In genomic region chr7:130143986-130144618, GRCh38 we compare ENCODE assay signal across 20 cellular contexts.
DNase-seq lines count a peak whose midpoint lies in the region; ATAC-seq, FAIRE-seq and TF ChIP-seq lines count a peak whose summit lies in the region.
"Had no signal": no experiment of that assay in that cellular context is flagged by ENCODE, and none has a peak within 500 bp of the region (broad histone marks: within the 10 kb centered on the region; RNA-seq: fewer than 3 reads in every experiment).

No MANE protein-coding gene starts in this region.

- no peak overlapping the region for H3K4me3 Mint-ChIP-seq in memory B cell
- H3K4me3 Mint-ChIP-seq: activated naive CD4-positive, alpha-beta T cell treated with anti-CD3 and anti-CD28 coated beads, Interleukin-2, amount 50 U/mL, for 24 hours; CD14-positive monocyte had no signal

- H3K79me2 ChIP-seq in K562 (ENCODE audit: control insufficient read depth, insufficient read depth, low read length) = no peaks in the 10 kb centered on the region

- peak overlapping the region; percentile 87 for H3K27ac Mint-ChIP-seq in memory B cell
- H3K27ac Mint-ChIP-seq: activated naive CD4-positive, alpha-beta T cell treated with anti-CD3 and anti-CD28 coated beads, Interleukin-2, amount 50 U/mL, for 24 hours; CD14-positive monocyte had no signal

- H3K36me3 ChIP-seq in K562 (ENCODE audit: control insufficient read depth, insufficient read depth, low read length) (peaks cover 14% of the 10 kb centered on the region; the same call in 1 of the 3 replicates), thyroid gland (no peaks in the 10 kb centered on the region)

- TF ChIP-seq CTCF in K562 (IDR thresholded peaks at IDR 0.05 in 2 of 3, conservative IDR thresholded peaks at IDR 0.05 in 1 of 3; ENCODE audit: insufficient read depth in 2 of 3, low read depth in 1 of 3, low read length in 3 of 3) = no peak
- TF ChIP-seq CTCF in thyroid gland (IDR thresholded peaks at IDR 0.05) = no peak

- no peaks in the 10 kb centered on the region for H3K9me3 Mint-ChIP-seq in memory B cell
- H3K9me3 Mint-ChIP-seq: activated naive CD4-positive, alpha-beta T cell treated with anti-CD3 and anti-CD28 coated beads, Interleukin-2, amount 50 U/mL, for 24 hours had no signal

- BruUV-seq in K562 (replicated peaks; lab: Mats Ljungman, UMichigan) = no TSS peak

- H4K20me1 ChIP-seq in K562 (replicated peaks; ENCODE audit: control insufficient read depth, insufficient read depth, low read length) = no peaks in the 10 kb centered on the region

- H3K9me3 ChIP-seq in K562 (replicated peaks; ENCODE audit: control insufficient read depth, insufficient read depth, low read depth, low read length) (no peaks in the 10 kb centered on the region), thyroid gland (no peaks in the 10 kb centered on the region)

- peak overlapping the region in 1 of 2 experiments; percentile 23; a peak in 1 of 4 replicates for H3K9ac ChIP-seq in K562 (ENCODE audit: insufficient read depth in 1 of 2, low read depth in 2 of 2, low read length in 2 of 2)
- H3K9ac ChIP-seq: KMS-11 had no signal

- peaks cover 32 to 61% of the 10 kb centered on the region in 2 experiments for H3K4me1 ChIP-seq in K562 (replicated peaks in 1 of 2; ENCODE audit: control insufficient read depth in 2 of 2, insufficient read depth in 2 of 2, low read length in 2 of 2)
- H3K4me1 ChIP-seq in thyroid gland = peaks cover 72 to 76% of the 10 kb centered on the region in 2 donors

- POLR2A ChIA-PET in K562 (lab: Yijun Ruan, JAX) = interaction anchor here (1.4 to 1.5 kb wide), 2 partner anchors 13 to 16 kb away, joined by 4 to 5 read pairs; no protein-coding TSS in a partner anchor

- TF ChIP-seq EP300 in K562 (IDR thresholded peaks at IDR 0.05; ENCODE audit: low read length) = no peak

- no peaks in the 10 kb centered on the region for H3K27me3 Mint-ChIP-seq in memory B cell
- H3K27me3 Mint-ChIP-seq: activated naive CD4-positive, alpha-beta T cell treated with anti-CD3 and anti-CD28 coated beads, Interleukin-2, amount 50 U/mL, for 24 hours had no signal

- no peak for ATAC-seq in K562
- no peak for ATAC-seq in memory B cell (ENCODE audit: low read depth)
- no peak for ATAC-seq in GM19035 (IDR thresholded peaks at IDR 0.05; ENCODE audit: unreplicated experiment)

- H3K4me3 ChIP-seq in K562 (no peak overlapping the region), thyroid gland (replicated peaks in 1 of 3) (no peak overlapping the region)

- H3K4me1 Mint-ChIP-seq in memory B cell = peaks cover 26% of the 10 kb centered on the region

- TF ChIP-seq POLR2A in K562 (conservative IDR thresholded peaks at IDR 0.05) = no peak
- TF ChIP-seq POLR2A in thyroid gland (IDR thresholded peaks at IDR 0.05) = no peak

- intact Hi-C loops in K562 (cut with micrococcal nuclease) = no loop called here
- intact Hi-C loops in thyroid gland (cut with DNase I) = no loop called here

- no peak overlapping the region for H3K4me2 ChIP-seq in K562 (ENCODE audit: insufficient read depth, low read length)
- H3K4me2 ChIP-seq: KMS-11 had no signal

- no peaks in the 10 kb centered on the region for H3K36me3 Mint-ChIP-seq in memory B cell

- DNase-seq in NCI-H146 (lab: John Stamatoyannopoulos, UW) (peak; percentile 42), NCI-H146 treated with DMSO at 0.1 percent for 48 hours (lab: John Stamatoyannopoulos, UW; ENCODE audit: unreplicated experiment) (no peak), K562 (ENCODE audit: extremely low read depth in 1 of 4, low spot score in 3 of 4) (no peak), memory B cell (ENCODE audit: low spot score in 2 of 2) (no peak), thyroid gland (peak; percentile 14 to 44), NCI-H748 (lab: John Stamatoyannopoulos, UW; ENCODE audit: unreplicated experiment) (no peak), midbrain (lab: John Stamatoyannopoulos, UW) (no peak)
- DNase-seq: 8988T; activated T-cell treated with anti-CD3 and anti-CD28 coated beads for 4 hours; caudate nucleus; NCI-H1436 treated with DMSO at 0.1 percent for 48 hours; NCI-H524; posterior cingulate gyrus; stimulated activated CD4-positive, alpha-beta T cell treated with anti-CD3 and anti-CD28 coated beads, Interleukin-12 subunit alpha, Interleukin-12 subunit beta, amount 100 ng/mL, for 4 hours had no signal

- FAIRE-seq in K562 (lab: Jason Lieb, UNC) = no peak
- FAIRE-seq: H54, RCC 7860 had no signal

- no peaks in the 10 kb centered on the region for H3K27me3 ChIP-seq in K562 (ENCODE audit: control insufficient read depth in 2 of 2, insufficient read depth in 2 of 2, low read length in 2 of 2)
- H3K27me3 ChIP-seq in thyroid gland = no peaks in the 10 kb centered on the region

- in situ Hi-C loops in K562 (cut with MboI) = no loop called here

- 57% methylated on average over 8 of the region's 8 CpGs for WGBS in K562 (ENCODE audit: insufficient coverage, low coverage, missing lambda C conversion rate)
- WGBS in thyroid gland, 2 donors = 65 to 80% methylated on average over 8 of the region's 8 CpGs

- H3K27ac ChIP-seq in K562 (ENCODE audit: extremely low read depth, low read depth, low read length) (no peak overlapping the region; the same call in 2 of the 3 replicates), thyroid gland (peak overlapping the region; percentile 96 to 99 (median 96))
- H3K27ac ChIP-seq: KMS-11 had no signal

- H2AFZ ChIP-seq in K562 (ENCODE audit: low read depth, low read length) = peak overlapping the region; percentile 37

- CTCF ChIA-PET in K562 (lab: Yijun Ruan, JAX; ENCODE audit: low intra/inter-chr PET ratio) = interaction anchor here (0.7 kb wide), 1 partner anchor 133 kb away, joined by 4 read pairs; no protein-coding TSS in a partner anchor

- no peak for TF ChIP-seq RAD21 in K562 (CRISPR knock-in tag; conservative IDR thresholded peaks at IDR 0.05 in 1 of 2, IDR thresholded peaks at IDR 0.05 in 1 of 2)

- H3K9me1 ChIP-seq in K562 (ENCODE audit: control insufficient read depth, insufficient read depth, low read length) = no peaks in the 10 kb centered on the region

TF ChIP-seq in K562, 482 proteins besides CTCF, POLR2A, EP300 and RAD21:
- TF ChIP-seq SRF (CRISPR knock-in tag; IDR thresholded peaks at IDR 0.05) (no peak), ZBTB7A (IDR thresholded peaks at IDR 0.05; ENCODE audit: borderline replicate concordance, control insufficient read depth, low read depth, low read length) (peak; percentile 63; the same call in 1 of the 2 replicates), MEIS2 (IDR thresholded peaks at IDR 0.05; ENCODE audit: partially characterized antibody) (peak; percentile 47), PBX2 (CRISPR knock-in tag; IDR thresholded peaks at IDR 0.05; ENCODE audit: low read depth) (no peak), PBX2 (tag; conservative IDR thresholded peaks at IDR 0.05; ENCODE audit: low read depth) (peak; percentile 28; the same call in 1 of the 2 replicates), ATF1 (CRISPR knock-in tag; IDR thresholded peaks at IDR 0.05) (no peak), ATF1 (tag; IDR thresholded peaks at IDR 0.05) (no peak), ETV1 (tag; conservative IDR thresholded peaks at IDR 0.05; ENCODE audit: low read depth) (0 out of 2 replicates have a peak, but pooled peaks have one; percentile 21), FOXK1 (CRISPR knock-in tag; IDR thresholded peaks at IDR 0.05; ENCODE audit: borderline replicate concordance) (peak; percentile 86; the same call in 1 of the 2 replicates), ZNF224 (CRISPR knock-in tag; IDR thresholded peaks at IDR 0.05) (peak; percentile 51; the same call in 1 of the 2 replicates), RBBP5 (IDR thresholded peaks at IDR 0.05; ENCODE audit: borderline replicate concordance, insufficient read depth, low read length, poor library complexity, severe bottlenecking) (peak; percentile 29)
- TF ChIP-seq, protein P1, sequence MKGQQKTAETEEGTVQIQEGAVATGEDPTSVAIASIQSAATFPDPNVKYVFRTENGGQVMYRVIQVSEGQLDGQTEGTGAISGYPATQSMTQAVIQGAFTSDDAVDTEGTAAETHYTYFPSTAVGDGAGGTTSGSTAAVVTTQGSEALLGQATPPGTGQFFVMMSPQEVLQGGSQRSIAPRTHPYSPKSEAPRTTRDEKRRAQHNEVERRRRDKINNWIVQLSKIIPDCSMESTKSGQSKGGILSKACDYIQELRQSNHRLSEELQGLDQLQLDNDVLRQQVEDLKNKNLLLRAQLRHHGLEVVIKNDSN (CRISPR knock-in tag; IDR thresholded peaks at IDR 0.05) = 0 out of 2 replicates have a peak, but pooled peaks have one; percentile 19

Comparison
In these comparisons a context has a peak if more than half of its experiments do, and no peak if none do; other contexts are left out.
1. DNase-seq: peak in NCI-H146 (single experiment) and thyroid gland (2 of 2); none in NCI-H146 treated with DMSO at 0.1 percent for 48 hours (single experiment), K562 (0 of 4), memory B cell (0 of 2), NCI-H748 (single experiment) and midbrain (single experiment).